ENCODE assay signal across 10 cellular contexts in genomic region chr17:48068491-48068961, GRCh38. TPM values are rescaled to one million over a fixed set of nuclear protein-coding genes. Genes with fewer than 3 reads are reported as not detected.
A peak's percentile ranks its signal among the peaks of the same experiment; 100 is the strongest.
DNase-seq lines count a peak whose midpoint lies in the region; ATAC-seq and TF ChIP-seq lines count a peak whose summit lies in the region.
"Had no signal": no experiment of that assay in that cellular context is flagged by ENCODE, and none has a peak within 500 bp of the region (broad histone marks: within the 10 kb centered on the region; RNA-seq: fewer than 3 reads in every experiment).

No MANE protein-coding gene starts in this region.

- H3K27ac Mint-ChIP-seq in GM23338, result no peak overlapping the region

- TF ChIP-seq RAD21 in liver (IDR thresholded peaks at IDR 0.05), result peak in 1 of 2 donors; percentile 31

- peaks cover 35% of the 10 kb centered on the region for H3F3A ChIP-seq in GM23338 (replicated peaks; ENCODE audit: low read depth)

- 54% methylated on average over 3 of the region's 3 CpGs for WGBS in liver

- no peak overlapping the region for H3K9ac ChIP-seq in liver (ENCODE audit: low read depth in 1 of 2, low read length in 2 of 2)

- no peak overlapping the region for H3K4me3 ChIP-seq in GM23338
- H3K4me3 ChIP-seq in liver (ENCODE audit: low read depth in 1 of 3, low read length in 3 of 3), result no peak overlapping the region

- peaks cover 21% of the 10 kb centered on the region for H3K4me1 Mint-ChIP-seq in GM23338

- H4K20me1 ChIP-seq in GM23338 (replicated peaks; ENCODE audit: insufficient read depth), result peaks cover 16% of the 10 kb centered on the region

- no peaks in the 10 kb centered on the region for H3K9me3 Mint-ChIP-seq in GM23338

- H3K27ac ChIP-seq in GM23338 (ENCODE audit: low read depth), result peak overlapping the region; percentile 72; the same call in 1 of the 2 replicates
- peak overlapping the region; percentile 3 to 47 for H3K27ac ChIP-seq in liver (ENCODE audit: low read depth in 1 of 2, low read length in 2 of 2)

- no peak overlapping the region for H3K4me2 ChIP-seq in GM23338

- DNase-seq in AML-193 (lab: John Stamatoyannopoulos, UW), result peak; percentile 33 to 38
- DNase-seq in GM23338 (ENCODE audit: low spot score), result peak; percentile 82
- peak; percentile 24 for DNase-seq in activated naive CD4-positive, alpha-beta T cell treated with anti-CD3 and anti-CD28 coated beads, Interleukin-2, amount 50 U/mL, for 16 hours
- no peak for DNase-seq in NK-92 (lab: John Stamatoyannopoulos, UW; ENCODE audit: unreplicated experiment)
- no peak for DNase-seq in NCI-H146 (lab: John Stamatoyannopoulos, UW)
- DNase-seq in NOMO-1 treated with dmso at 0.1 percent for 144 hours (lab: John Stamatoyannopoulos, UW; ENCODE audit: unreplicated experiment), result no peak
- DNase-seq: central memory CD4-positive, alpha-beta T cell; NCI-H524 treated with DMSO at 0.1 percent for 48 hours had no signal

- TF ChIP-seq CTCF in GM23338 (conservative IDR thresholded peaks at IDR 0.05; ENCODE audit: low read depth in 2 of 2), result peak; percentile 54 to 57
- peak; percentile 32 for TF ChIP-seq CTCF in liver (IDR thresholded peaks at IDR 0.05; ENCODE audit: low read depth, low read length, missing input control)

- H3K36me3 ChIP-seq in GM23338 (ENCODE audit: insufficient read depth), result peaks cover 29% of the 10 kb centered on the region
- peaks cover 0 to 5% (median 0%) of the 10 kb centered on the region in 4 donors for H3K36me3 ChIP-seq in liver (ENCODE audit: control insufficient read depth in 4 of 4, insufficient read depth in 3 of 4, low read depth in 1 of 4, low read length in 3 of 4)

- peaks cover 8% of the 10 kb centered on the region for H3K27me3 Mint-ChIP-seq in GM23338 (ENCODE audit: insufficient read depth, low read depth, poor library complexity)

- H3K79me2 ChIP-seq in GM23338 (replicated peaks; ENCODE audit: insufficient read depth), result peaks cover 12% of the 10 kb centered on the region

- H3K27me3 ChIP-seq in GM23338 (ENCODE audit: insufficient read depth) (no peaks in the 10 kb centered on the region), liver (ENCODE audit: control insufficient read depth in 4 of 4, insufficient read depth in 4 of 4, low read length in 3 of 4) (no peaks in the 10 kb centered on the region)

- ATAC-seq in GM23338 (peak; percentile 93), GM21390 (IDR thresholded peaks at IDR 0.05; ENCODE audit: unreplicated experiment) (no peak)

- peaks cover 79% of the 10 kb centered on the region for H3K36me3 Mint-ChIP-seq in GM23338 (ENCODE audit: low read depth)

- H2AFZ ChIP-seq in GM23338, result no peak overlapping the region

- no peak overlapping the region; the same call in 2 of the 3 replicates for H3K4me3 Mint-ChIP-seq in GM23338

- H3K9me3 ChIP-seq in liver (ENCODE audit: control insufficient read depth in 4 of 4, low read length in 3 of 4), result no peaks in the 10 kb centered on the region

- no peaks in the 10 kb centered on the region for H3K9me2 ChIP-seq in GM23338 (ENCODE audit: insufficient read depth)

- H3K4me1 ChIP-seq in GM23338 (ENCODE audit: insufficient read depth) (peaks cover 11% of the 10 kb centered on the region), liver (ENCODE audit: control insufficient read depth in 4 of 4, insufficient read depth in 4 of 4, low read length in 3 of 4) (peaks cover 9 to 55% (median 47%) of the 10 kb centered on the region in 4 donors)

TF ChIP-seq in GM23338, 12 proteins besides CTCF, POLR2A, EP300 and RAD21:
- no peak for TF ChIP-seq EZH2phosphoT487 (IDR thresholded peaks at IDR 0.05; ENCODE audit: unreplicated experiment)
- TF ChIP-seq EZH2 (IDR thresholded peaks at IDR 0.05; ENCODE audit: low read depth, unreplicated experiment), result no peak
- TF ChIP-seq JUNB (IDR thresholded peaks at IDR 0.05; ENCODE audit: unreplicated experiment), result no peak

TF ChIP-seq in liver, 16 proteins besides CTCF, POLR2A, EP300 and RAD21:
- TF ChIP-seq HNF4A (conservative IDR thresholded peaks at IDR 0.05) (peak; percentile 67 to 70), SP1 (IDR thresholded peaks at IDR 0.05) (peak; percentile 40), RXRA (IDR thresholded peaks at IDR 0.05) (peak in 1 of 2 donors; percentile 9), FOXA2 (IDR thresholded peaks at IDR 0.05) (no peak)
- TF ChIP-seq, protein P1, sequence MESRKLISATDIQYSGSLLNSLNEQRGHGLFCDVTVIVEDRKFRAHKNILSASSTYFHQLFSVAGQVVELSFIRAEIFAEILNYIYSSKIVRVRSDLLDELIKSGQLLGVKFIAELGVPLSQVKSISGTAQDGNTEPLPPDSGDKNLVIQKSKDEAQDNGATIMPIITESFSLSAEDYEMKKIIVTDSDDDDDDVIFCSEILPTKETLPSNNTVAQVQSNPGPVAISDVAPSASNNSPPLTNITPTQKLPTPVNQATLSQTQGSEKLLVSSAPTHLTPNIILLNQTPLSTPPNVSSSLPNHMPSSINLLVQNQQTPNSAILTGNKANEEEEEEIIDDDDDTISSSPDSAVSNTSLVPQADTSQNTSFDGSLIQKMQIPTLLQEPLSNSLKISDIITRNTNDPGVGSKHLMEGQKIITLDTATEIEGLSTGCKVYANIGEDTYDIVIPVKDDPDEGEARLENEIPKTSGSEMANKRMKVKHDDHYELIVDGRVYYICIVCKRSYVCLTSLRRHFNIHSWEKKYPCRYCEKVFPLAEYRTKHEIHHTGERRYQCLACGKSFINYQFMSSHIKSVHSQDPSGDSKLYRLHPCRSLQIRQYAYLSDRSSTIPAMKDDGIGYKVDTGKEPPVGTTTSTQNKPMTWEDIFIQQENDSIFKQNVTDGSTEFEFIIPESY (IDR thresholded peaks at IDR 0.05), result no peak

RNA-seq across cellular contexts. Expression of gene NFE2L1, which starts 20.4 kb away (rescaled TPM):
- 138 and 157 TPM in 2 replicates for total RNA-seq in GM23338 (2014; rRNA removed; shearing (Covaris generic))
- polyA plus RNA-seq in GM23338 (2016; fragmentation: Nextera tagmentation; extraction: Ambion mirVana) (39.9 and 49.9 TPM in 2 replicates), liver (10 to 100 TPM; 14.3 to 77.7 TPM)
- 10 to 100 TPM; 37.5 to 79.5 TPM for total RNA-seq in liver

RNA-seq across cellular contexts. Expression of gene COPZ2, which starts 30.9 kb away (rescaled TPM):
- not detected in 2 replicates for total RNA-seq in GM23338 (2014; rRNA removed; shearing (Covaris generic))
- polyA plus RNA-seq in GM23338 (2016; fragmentation: Nextera tagmentation; extraction: Ambion mirVana) (not detected in 2 replicates), liver (10 to 100 TPM; 22.4 to 38.1 TPM)
- 10 to 100 TPM in 1 of 2 donors, 1 to 10 TPM in 1; 2.6 to 13.3 TPM for total RNA-seq in liver

RNA-seq across cellular contexts. Expression of gene CBX1, which starts 32.8 kb away (rescaled TPM):
- total RNA-seq in GM23338 (2014; rRNA removed; shearing (Covaris generic)), result 113 and 127 TPM in 2 replicates
- polyA plus RNA-seq in GM23338 (2016; fragmentation: Nextera tagmentation; extraction: Ambion mirVana) (223 and 243 TPM in 2 replicates), liver (1 to 10 TPM; 3.4 to 9.4 TPM)
- 10 to 100 TPM in 1 of 2 donors, 1 to 10 TPM in 1; 9.9 to 11.6 TPM for total RNA-seq in liver

RNA-seq across cellular contexts. Expression of gene SNX11, which starts 39.0 kb away (rescaled TPM):
- total RNA-seq in GM23338 (2014; rRNA removed; shearing (Covaris generic)), result 13.7 and 16.3 TPM in 2 replicates
- 7.9 and 8.0 TPM in 2 replicates for polyA plus RNA-seq in GM23338 (2016; fragmentation: Nextera tagmentation; extraction: Ambion mirVana)
- total RNA-seq in liver, result 10 to 100 TPM in 1 of 2 donors, 1 to 10 TPM in 1; 7.9 to 11.4 TPM
- polyA plus RNA-seq in liver, result 1 to 10 TPM; 6.4 to 9.1 TPM

Comparison
In these comparisons a context has a peak if more than half of its experiments do, and no peak if none do; other contexts are left out.
1. DNase-seq: peak in AML-193 (2 of 2), GM23338 (single experiment) and activated naive CD4-positive, alpha-beta T cell treated with anti-CD3 and anti-CD28 coated beads, Interleukin-2, amount 50 U/mL, for 16 hours (single experiment); none in NK-92 (single experiment), NCI-H146 (single experiment) and NOMO-1 treated with dmso at 0.1 percent for 144 hours (single experiment).